Comparison of ENCODE assay signal across 17 cellular contexts in the genomic region with DNA sequence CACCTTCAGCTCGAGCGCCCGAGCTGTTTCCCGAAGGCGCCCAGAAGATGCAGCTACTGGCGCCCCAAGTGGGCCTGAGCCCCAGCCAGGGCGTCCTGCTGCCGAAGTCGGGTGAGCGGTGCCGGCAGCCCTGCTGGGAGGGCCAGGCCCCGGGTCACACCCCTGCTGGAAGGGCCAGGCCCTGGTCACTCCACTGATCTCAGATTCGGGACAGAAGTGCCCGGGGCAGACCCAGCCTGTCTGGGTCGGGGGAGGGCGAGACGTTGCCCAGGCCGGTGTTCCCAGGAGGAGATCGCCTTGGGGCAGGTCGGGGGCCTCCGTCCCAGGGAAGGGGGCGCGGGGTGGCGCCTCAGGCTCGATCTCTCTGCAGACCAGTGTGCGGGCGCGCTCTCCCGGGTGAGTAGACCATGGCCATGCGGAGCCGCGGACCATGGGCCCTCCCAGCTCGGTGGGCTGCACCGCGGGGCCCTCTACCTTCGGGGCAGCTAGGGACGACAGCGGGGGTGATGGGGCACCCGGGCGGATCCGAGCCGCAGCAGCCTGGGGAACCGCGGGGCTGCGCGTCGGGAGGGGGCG. TPM values are rescaled to one million over a fixed set of nuclear protein-coding genes. Genes with fewer than 3 reads are reported as not detected.
DNase-seq lines count a peak whose midpoint lies in the region; ATAC-seq and TF ChIP-seq lines count a peak whose summit lies in the region.
"Had no signal": no experiment of that assay in that cellular context is flagged by ENCODE, and none has a peak within 500 bp of the region (broad histone marks: within the 10 kb centered on the region; RNA-seq: fewer than 3 reads in every experiment).

No MANE protein-coding gene starts in this region.

- H3K36me3 Mint-ChIP-seq in GM23338 (ENCODE audit: low read depth) (no peaks in the 10 kb centered on the region; the same call in 2 of the 3 replicates), T-helper 17 cell (ENCODE audit: low read depth) (peaks cover 6% of the 10 kb centered on the region), neural progenitor cell (no peaks in the 10 kb centered on the region)

- H3K4me1 Mint-ChIP-seq in GM23338 = no peaks in the 10 kb centered on the region; the same call in 2 of the 3 replicates
- peaks cover 13% of the 10 kb centered on the region for H3K4me1 Mint-ChIP-seq in T-helper 17 cell
- peaks cover 17% of the 10 kb centered on the region for H3K4me1 Mint-ChIP-seq in neural progenitor cell

- no peak for TF ChIP-seq CTCF in GM23338 (conservative IDR thresholded peaks at IDR 0.05; ENCODE audit: low read depth in 2 of 2)
- TF ChIP-seq CTCF in neural progenitor cell (IDR thresholded peaks at IDR 0.05) = no peak

- H3K27ac ChIP-seq in GM23338 (ENCODE audit: low read depth) = no peak overlapping the region
- no peak overlapping the region for H3K27ac ChIP-seq in right cardiac atrium (ENCODE audit: low read length)
- H3K27ac ChIP-seq in neural progenitor cell = no peak overlapping the region
- H3K27ac ChIP-seq: foreskin keratinocyte, right lobe of liver, SJSA1 had no signal

- no peaks in the 10 kb centered on the region for H3K9me3 Mint-ChIP-seq in GM23338
- H3K9me3 Mint-ChIP-seq in neural progenitor cell = no peaks in the 10 kb centered on the region
- H3K9me3 Mint-ChIP-seq: activated CD4-positive, alpha-beta T cell treated with anti-CD3 and anti-CD28 coated beads, Interleukin-2, amount 10 ng/mL, durations not matched to agents 7 days and 5 days had no signal

- peak overlapping the region; percentile 68 for H3K4me3 ChIP-seq in GM23338
- H3K4me3 ChIP-seq in right cardiac atrium (ENCODE audit: low read length) = no peak overlapping the region
- peak overlapping the region; percentile 25 for H3K4me3 ChIP-seq in neural progenitor cell
- H3K4me3 ChIP-seq in MG63 = no peak overlapping the region
- H3K4me3 ChIP-seq: HAP-1, right lobe of liver, SJSA1 had no signal

- H3K9ac ChIP-seq in neural progenitor cell = no peak overlapping the region

- peak; percentile 55 for ATAC-seq in GM23338
- ATAC-seq in T-helper 17 cell = peak; percentile 49
- ATAC-seq in right cardiac atrium = peak in 1 of 2 donors; percentile 2
- ATAC-seq: foreskin keratinocyte, right lobe of liver had no signal

- H3K4me2 ChIP-seq in GM23338 = peak overlapping the region; percentile 93
- peak overlapping the region; percentile 67 for H3K4me2 ChIP-seq in neural progenitor cell

- 24% methylated on average over 48 of the region's 48 CpGs for WGBS in right cardiac atrium

- no peaks in the 10 kb centered on the region for H3F3A ChIP-seq in GM23338 (replicated peaks; ENCODE audit: low read depth)
- H3F3A ChIP-seq in neural progenitor cell (ENCODE audit: low read depth) = peaks cover 7% of the 10 kb centered on the region

- H3K27me3 ChIP-seq in GM23338 (ENCODE audit: insufficient read depth) (peaks cover 39% of the 10 kb centered on the region), right cardiac atrium (ENCODE audit: control insufficient read depth, insufficient read depth) (no peaks in the 10 kb centered on the region), neural progenitor cell (peaks cover 29% of the 10 kb centered on the region), MG63 (no peaks in the 10 kb centered on the region)
- H3K27me3 ChIP-seq: BE2C, right lobe of liver, SJSA1 had no signal

- H3K36me3 ChIP-seq in GM23338 (ENCODE audit: insufficient read depth) (no peaks in the 10 kb centered on the region), neural progenitor cell (no peaks in the 10 kb centered on the region), MG63 (no peaks in the 10 kb centered on the region)
- H3K36me3 ChIP-seq: BE2C, HAP-1, right lobe of liver, SJSA1 had no signal

- H3K9me3 ChIP-seq in T-helper 17 cell (ENCODE audit: control insufficient read depth, low read length, poor library complexity, severe bottlenecking) (no peaks in the 10 kb centered on the region), right cardiac atrium (ENCODE audit: control insufficient read depth, low read length) (no peaks in the 10 kb centered on the region), neural progenitor cell (ENCODE audit: low read depth) (no peaks in the 10 kb centered on the region), MG63 (no peaks in the 10 kb centered on the region)
- H3K9me3 ChIP-seq: BE2C, HAP-1, right lobe of liver, SJSA1 had no signal

- H2AFZ ChIP-seq in GM23338 (peak overlapping the region; percentile 94), neural progenitor cell (replicated peaks) (no peak overlapping the region)

- H3K79me2 ChIP-seq in GM23338 (replicated peaks; ENCODE audit: insufficient read depth) (no peaks in the 10 kb centered on the region), neural progenitor cell (ENCODE audit: low read depth) (no peaks in the 10 kb centered on the region)

- H3K27me3 Mint-ChIP-seq in GM23338 (ENCODE audit: insufficient read depth, low read depth, poor library complexity) (peaks cover 27% of the 10 kb centered on the region), T-helper 17 cell (peaks cover 10% of the 10 kb centered on the region), neural progenitor cell (ENCODE audit: insufficient read depth, low read depth) (peaks cover 4% of the 10 kb centered on the region)

- H3K4me3 Mint-ChIP-seq in GM23338 = peak overlapping the region; percentile 46; the same call in 2 of the 3 replicates
- peak overlapping the region; percentile 25 for H3K4me3 Mint-ChIP-seq in T-helper 17 cell
- H3K4me3 Mint-ChIP-seq in neural progenitor cell = no peak overlapping the region
- H3K4me3 Mint-ChIP-seq: activated CD4-positive, alpha-beta T cell treated with anti-CD3 and anti-CD28 coated beads, Interleukin-2, amount 10 ng/mL, durations not matched to agents 7 days and 5 days had no signal

- H3K27ac Mint-ChIP-seq in GM23338 = no peak overlapping the region
- H3K27ac Mint-ChIP-seq in T-helper 17 cell = no peak overlapping the region
- H3K27ac Mint-ChIP-seq in neural progenitor cell = no peak overlapping the region
- H3K27ac Mint-ChIP-seq: activated CD4-positive, alpha-beta T cell treated with anti-CD3 and anti-CD28 coated beads, Interleukin-2, amount 10 ng/mL, durations not matched to agents 7 days and 5 days had no signal

- intact Hi-C loops in right cardiac atrium (cut with DNase I) = loop anchor here in 1 of 4 donors (5.0 kb wide), 1 partner anchor 138 kb away; a partner anchor contains a TSS

- no peaks in the 10 kb centered on the region for H3K9me2 ChIP-seq in GM23338 (ENCODE audit: insufficient read depth)

- H3K4me1 ChIP-seq in GM23338 (ENCODE audit: insufficient read depth) (peaks cover 3% of the 10 kb centered on the region; the same call in 1 of the 2 replicates), right cardiac atrium (ENCODE audit: control insufficient read depth, insufficient read depth, low read length) (no peaks in the 10 kb centered on the region), neural progenitor cell (peaks cover 13% of the 10 kb centered on the region)
- H3K4me1 ChIP-seq: foreskin keratinocyte, HAP-1, right lobe of liver had no signal

- peak; percentile 53 for DNase-seq in GM23338 (ENCODE audit: low spot score)
- DNase-seq in T-helper 17 cell = no peak
- DNase-seq in right cardiac atrium = peak in 2 of 3 donors; percentile 64 to 69
- DNase-seq in neural progenitor cell (ENCODE audit: low spot score) = no peak
- DNase-seq in hepatic stellate cell (ENCODE audit: low spot score) = no peak
- no peak for DNase-seq in MG63
- no peak for DNase-seq in NCI-H1048 (lab: John Stamatoyannopoulos, UW)
- DNase-seq: activated CD4-positive, alpha-beta T cell treated with anti-CD3 and anti-CD28 coated beads, Interleukin-2, amount 10 ng/mL, durations not matched to agents 7 days and 5 days; BE2C; central memory CD4-positive, alpha-beta T cell; foreskin keratinocyte; NCI-H1694; NCI-H510A treated with DMSO at 0.1 percent for 48 hours; occipital lobe; right lobe of liver had no signal

- H4K20me1 ChIP-seq in GM23338 (replicated peaks; ENCODE audit: insufficient read depth) = no peaks in the 10 kb centered on the region
- H4K20me1 ChIP-seq in neural progenitor cell (ENCODE audit: low read depth) = no peaks in the 10 kb centered on the region

RNA-seq across cellular contexts. Expression of a gene that starts 2.3 kb away (rescaled TPM):
- total RNA-seq in GM23338 (2014; rRNA removed; shearing (Covaris generic)) = not detected in 2 replicates
- polyA plus RNA-seq in GM23338 (2016; fragmentation: Nextera tagmentation; extraction: Ambion mirVana) = 0.11 and 0.14 TPM in 2 replicates
- 1 to 10 TPM in 1 of 2 donors, under 1 TPM in 1; 0.96 to 2.9 TPM for total RNA-seq in T-helper 17 cell
- total RNA-seq in right cardiac atrium = 10 to 100 TPM in 2 of 4 donors, 1 to 10 TPM in 2; 4.3 to 16.7 (median 9.7) TPM
- polyA plus RNA-seq in right cardiac atrium = 2.4 TPM
- total RNA-seq in neural progenitor cell (ENCODE audit: low replicate concordance) = 0.09 TPM in 1 of 2 replicates, not detected in the other
- not detected in 2 replicates for total RNA-seq in MG63 (2014; rRNA removed; shearing (Covaris generic); ENCODE audit: low replicate concordance)
- total RNA-seq: foreskin keratinocyte, right lobe of liver, SJSA1 had no signal
- polyA plus RNA-seq: foreskin keratinocyte had no signal

RNA-seq across cellular contexts. Expression of a gene that starts 7.1 kb away (rescaled TPM):
- total RNA-seq in GM23338 (2014; rRNA removed; shearing (Covaris generic)) = 33.9 and 71.5 TPM in 2 replicates
- 86.0 and 88.3 TPM in 2 replicates for polyA plus RNA-seq in GM23338 (2016; fragmentation: Nextera tagmentation; extraction: Ambion mirVana)
- total RNA-seq in T-helper 17 cell = 10 to 100 TPM; 85.7 to 89.9 TPM
- total RNA-seq in right cardiac atrium = 10 to 100 TPM; 24.8 to 30.4 (median 27.6) TPM
- polyA plus RNA-seq in right cardiac atrium = 44.5 TPM
- total RNA-seq in neural progenitor cell (ENCODE audit: low replicate concordance) = 31.5 and 79.6 TPM in 2 replicates
- 27.5 and 63.0 TPM in 2 replicates for total RNA-seq in MG63 (2014; rRNA removed; shearing (Covaris generic); ENCODE audit: low replicate concordance)

RNA-seq across cellular contexts. Expression of a gene that starts 7.8 kb away (rescaled TPM):
- 1.9 TPM in 1 of 2 replicates, not detected in the other for total RNA-seq in GM23338 (2014; rRNA removed; shearing (Covaris generic))
- 3.1 and 5.9 TPM in 2 replicates for polyA plus RNA-seq in GM23338 (2016; fragmentation: Nextera tagmentation; extraction: Ambion mirVana)
- 100 to 1,000 TPM in 1 of 2 donors, 10 to 100 TPM in 1; 21.4 to 166 TPM for total RNA-seq in T-helper 17 cell
- 1,000 to 10,000 TPM; 3,127 to 5,556 (median 4,402) TPM for total RNA-seq in right cardiac atrium
- 6,981 TPM for polyA plus RNA-seq in right cardiac atrium
- not detected in 2 replicates for total RNA-seq in neural progenitor cell (ENCODE audit: low replicate concordance)
- total RNA-seq in MG63 (2014; rRNA removed; shearing (Covaris generic); ENCODE audit: low replicate concordance) = not detected in 2 replicates
- total RNA-seq: foreskin keratinocyte, SJSA1 had no signal
- polyA plus RNA-seq: foreskin keratinocyte had no signal

RNA-seq across cellular contexts. Expression of a gene that starts 11.3 kb away (rescaled TPM):
- 0.56 TPM in 1 of 2 replicates, not detected in the other for total RNA-seq in GM23338 (2014; rRNA removed; shearing (Covaris generic))
- polyA plus RNA-seq in GM23338 (2016; fragmentation: Nextera tagmentation; extraction: Ambion mirVana) = 0.53 and 0.57 TPM in 2 replicates
- 1 to 10 TPM; 1.9 to 2.1 TPM for total RNA-seq in T-helper 17 cell
- total RNA-seq in right cardiac atrium = 1 to 10 TPM; 2.8 to 6.2 (median 4.8) TPM
- polyA plus RNA-seq in right cardiac atrium = 6.2 TPM
- not detected in 2 replicates for total RNA-seq in neural progenitor cell (ENCODE audit: low replicate concordance)
- total RNA-seq in MG63 (2014; rRNA removed; shearing (Covaris generic); ENCODE audit: low replicate concordance) = not detected in 2 replicates

RNA-seq across cellular contexts. Expression of a gene that starts 33.0 kb away (rescaled TPM):
- 0.69 and 2.6 TPM in 2 replicates for total RNA-seq in GM23338 (2014; rRNA removed; shearing (Covaris generic))
- polyA plus RNA-seq in GM23338 (2016; fragmentation: Nextera tagmentation; extraction: Ambion mirVana) = 0.39 and 0.68 TPM in 2 replicates
- 1 to 10 TPM; 2.6 to 4.2 TPM for total RNA-seq in T-helper 17 cell
- 10 to 100 TPM in 3 of 4 donors, 1 to 10 TPM in 1; 9.8 to 21.2 (median 13.1) TPM for total RNA-seq in right cardiac atrium
- 7.0 TPM for polyA plus RNA-seq in right cardiac atrium
- 0.19 TPM in 1 of 2 replicates, not detected in the other for total RNA-seq in neural progenitor cell (ENCODE audit: low replicate concordance)
- total RNA-seq in MG63 (2014; rRNA removed; shearing (Covaris generic); ENCODE audit: low replicate concordance) = not detected in 2 replicates
- total RNA-seq: foreskin keratinocyte, occipital lobe, SJSA1 had no signal

Comparison
In these comparisons a context has a peak if more than half of its experiments do, and no peak if none do; other contexts are left out.
1. DNase-seq: peak in GM23338 (single experiment) and right cardiac atrium (2 of 3); none in T-helper 17 cell (0 of 3), neural progenitor cell (single experiment), hepatic stellate cell (single experiment), MG63 (single experiment) and NCI-H1048 (single experiment).
2. H3K4me3 ChIP-seq: peak in GM23338 (single experiment) and neural progenitor cell (single experiment); none in right cardiac atrium (single experiment) and MG63 (single experiment).
3. RNA of a gene that starts 7.8 kb away (total RNA-seq): 3,127 to 5,556 TPM in right cardiac atrium; 21.4 to 166 TPM in T-helper 17 cell, 1.9 TPM in GM23338, not detected in neural progenitor cell and not detected in MG63; every median in the first group is over 10 times any median in the second.